ENCODE assay signal across 11 cellular contexts in genomic region chrX:20418379-20418778, GRCh38.
A peak's percentile ranks its signal among the peaks of the same experiment; 100 is the strongest.
DNase-seq lines count a peak whose midpoint lies in the region; ATAC-seq and TF ChIP-seq lines count a peak whose summit lies in the region.
"Had no signal": no experiment of that assay in that cellular context is flagged by ENCODE, and none has a peak within 500 bp of the region (broad histone marks: within the 10 kb centered on the region; RNA-seq: fewer than 3 reads in every experiment).

No MANE protein-coding gene starts in this region.

- peaks cover 2% of the 10 kb centered on the region for H3K36me3 Mint-ChIP-seq in IgD-negative memory B cell

- H3K4me3 Mint-ChIP-seq in IgD-negative memory B cell, result peak overlapping the region in 1 of 4 donors; percentile 2

- peak; percentile 9 for DNase-seq in activated CD4-positive, alpha-beta T cell treated with anti-CD3 and anti-CD28 coated beads for 48 hours
- no peak for DNase-seq in activated CD4-positive, alpha-beta T cell treated with anti-CD3 and anti-CD28 coated beads for 4 hours
- no peak for DNase-seq in spleen
- no peak for DNase-seq in putamen (ENCODE audit: low spot score)
- no peak for DNase-seq in uterus
- no peak for DNase-seq in glomerular visceral epithelial cell (ENCODE audit: extremely low spot score)
- DNase-seq: RPMI8226, upper lobe of left lung had no signal

- peaks cover 8% of the 10 kb centered on the region for H3K27me3 Mint-ChIP-seq in IgD-negative memory B cell

- ATAC-seq in GM21717 (IDR thresholded peaks at IDR 0.05; ENCODE audit: unreplicated experiment), result peak; percentile 69

- H3K4me1 ChIP-seq in spleen (peaks cover 0 to 32% (median 10%) of the 10 kb centered on the region in 6 donors), uterus (no peaks in the 10 kb centered on the region)

- intact Hi-C loops in spleen (cut with DNase I; ENCODE audit: low total_unique reads), result no loop called here
- intact Hi-C loops in uterus (cut with DNase I; ENCODE audit: low total_unique reads), result no loop called here

- TF ChIP-seq POLR2A in spleen (IDR thresholded peaks at IDR 0.05) (no peak), uterus (IDR thresholded peaks at IDR 0.05) (no peak)

- TF ChIP-seq CTCF in spleen (IDR thresholded peaks at IDR 0.05 in 8 of 11, conservative IDR thresholded peaks at IDR 0.05 in 3 of 11) (no peak), uterus (IDR thresholded peaks at IDR 0.05) (no peak)

- H3K9me3 ChIP-seq in spleen, result no peaks in the 10 kb centered on the region
- no peaks in the 10 kb centered on the region for H3K9me3 ChIP-seq in uterus
- H3K9me3 ChIP-seq: upper lobe of left lung had no signal

- peak overlapping the region; percentile 3 to 76 (median 45) for H3K27ac Mint-ChIP-seq in IgD-negative memory B cell

- no peaks in the 10 kb centered on the region for H3K36me3 ChIP-seq in spleen
- no peaks in the 10 kb centered on the region for H3K36me3 ChIP-seq in uterus
- H3K36me3 ChIP-seq: upper lobe of left lung had no signal

- WGBS in spleen, 5 donors, result 23 to 44% (median 38%) methylated on average over 4 to 6 of the region's 6 CpGs

- H3K4me3 ChIP-seq in spleen (no peak overlapping the region), uterus (no peak overlapping the region)
- H3K4me3 ChIP-seq: skin epidermis, upper lobe of left lung had no signal

- H3K4me1 Mint-ChIP-seq in IgD-negative memory B cell, result peaks cover 9 to 14% (median 12%) of the 10 kb centered on the region in 3 donors

- H3K27ac ChIP-seq in spleen (peak overlapping the region in 5 of 8 donors; percentile 33 to 68 (median 66)), uterus (no peak overlapping the region)
- H3K27ac ChIP-seq: upper lobe of left lung had no signal

- no peaks in the 10 kb centered on the region for H3K9me3 Mint-ChIP-seq in IgD-negative memory B cell

- H3K27me3 ChIP-seq in spleen (replicated peaks in 1 of 7), result no peaks in the 10 kb centered on the region
- no peaks in the 10 kb centered on the region for H3K27me3 ChIP-seq in uterus
- H3K27me3 ChIP-seq: upper lobe of left lung had no signal

Comparison
In these comparisons a context has a peak if more than half of its experiments do, and no peak if none do; other contexts are left out.
1. H3K27ac ChIP-seq: peak in spleen (5 of 8); none in uterus (0 of 2).